Comparison of ENCODE assay signal across 31 cellular contexts in genomic region chr3:49628249-49628648, GRCh38.
"Had no signal": no experiment of that assay in that cellular context is flagged by ENCODE, and none has a peak within 500 bp of the region (broad histone marks: within the 10 kb centered on the region; RNA-seq: fewer than 3 reads in every experiment).

No MANE protein-coding gene starts in this region.

- H3K9me3 ChIP-seq: ovary, right lobe of liver, sigmoid colon, stomach, suprapubic skin, thoracic aorta, thyroid gland, transverse colon, upper lobe of right lung, vagina had no signal

- H3K36me3 ChIP-seq: ovary, right lobe of liver, sigmoid colon, suprapubic skin, thoracic aorta, thyroid gland, transverse colon, upper lobe of right lung, vagina had no signal

- H3K9ac ChIP-seq: parathyroid adenoma had no signal

- H3K4me1 ChIP-seq: psoas muscle, right lobe of liver, sigmoid colon, stomach, suprapubic skin, thyroid gland, transverse colon, upper lobe of right lung, vagina had no signal

- H3K27ac Mint-ChIP-seq: naive B cell; naive thymus-derived CD8-positive, alpha-beta T cell; natural killer cell treated with Interleukin-12 subunit alpha and Interleukin-12 subunit beta and Interleukin-15 and Interleukin-18, amount 100 ng/mL, for 72 hours; nephron progenitor cell; progenitor cell of endocrine pancreas; stimulated activated effector memory CD8-positive, alpha-beta T cell treated with anti-CD3 and anti-CD28 coated beads, Interleukin-12 subunit alpha, Interleukin-12 subunit beta, amount 100 ng/mL, for 72 hours; stimulated activated naive B cell treated with anti-CD40 and anti-IgM and Interleukin-4, amounts not matched to agents 10 μg/mL and 1 μg/mL and 100 μg/mL, for 72 hours; stimulated activated naive CD8-positive, alpha-beta T cell treated with anti-CD3 and anti-CD28 coated beads, Interleukin-15, Interleukin-2, amounts not matched to agents 100 ng/mL and 50 ng/mL, for 24 hours; type B pancreatic cell had no signal

- H3K27me3 Mint-ChIP-seq: progenitor cell of endocrine pancreas, type B pancreatic cell had no signal

- H3K4me3 Mint-ChIP-seq: naive B cell; naive thymus-derived CD8-positive, alpha-beta T cell; natural killer cell treated with Interleukin-12 subunit alpha and Interleukin-12 subunit beta and Interleukin-15 and Interleukin-18, amount 100 ng/mL, for 72 hours; nephron progenitor cell; neural crest cell; stimulated activated effector memory CD8-positive, alpha-beta T cell treated with anti-CD3 and anti-CD28 coated beads, Interleukin-12 subunit alpha, Interleukin-12 subunit beta, amount 100 ng/mL, for 72 hours; stimulated activated naive B cell treated with anti-CD40 and anti-IgM and Interleukin-4, amounts not matched to agents 10 μg/mL and 1 μg/mL and 100 μg/mL, for 72 hours; stimulated activated naive CD8-positive, alpha-beta T cell treated with anti-CD3 and anti-CD28 coated beads, Interleukin-15, Interleukin-2, amounts not matched to agents 100 ng/mL and 50 ng/mL, for 24 hours; type B pancreatic cell had no signal

- ATAC-seq: naive thymus-derived CD8-positive, alpha-beta T cell; natural killer cell treated with Interleukin-12 subunit alpha and Interleukin-12 subunit beta and Interleukin-15 and Interleukin-18, amount 100 ng/mL, for 72 hours; psoas muscle; right cardiac atrium; right lobe of liver; stimulated activated effector memory CD8-positive, alpha-beta T cell treated with anti-CD3 and anti-CD28 coated beads, Interleukin-12 subunit alpha, Interleukin-12 subunit beta, amount 100 ng/mL, for 72 hours; upper lobe of right lung had no signal

- H3K27me3 ChIP-seq: ovary, right lobe of liver, sigmoid colon, stomach, suprapubic skin, thyroid gland, upper lobe of right lung, vagina had no signal

- H3K36me3 Mint-ChIP-seq: natural killer cell treated with Interleukin-12 subunit alpha and Interleukin-12 subunit beta and Interleukin-15 and Interleukin-18, amount 100 ng/mL, for 72 hours; stimulated activated effector memory CD8-positive, alpha-beta T cell treated with anti-CD3 and anti-CD28 coated beads, Interleukin-12 subunit alpha, Interleukin-12 subunit beta, amount 100 ng/mL, for 72 hours; type B pancreatic cell had no signal

- H3K27ac ChIP-seq: ovary, parathyroid adenoma, psoas muscle, right lobe of liver, sigmoid colon, stomach, suprapubic skin, thoracic aorta, thyroid gland, transverse colon, upper lobe of right lung, vagina had no signal

- DNase-seq: naive B cell; naive thymus-derived CD8-positive, alpha-beta T cell; nephron progenitor cell; occipital lobe; ovary; posterior cingulate gyrus; psoas muscle; right cardiac atrium; right lobe of liver; small intestine; stimulated activated CD4-positive, alpha-beta T cell treated with anti-CD3 and anti-CD28 coated beads, Interleukin-15, amount 100 ng/mL, for 24 hours; stimulated activated CD4-positive, alpha-beta T cell treated with anti-CD3 and anti-CD28 coated beads, Interleukin-2, amount 100 ng/mL, for 24 hours; stimulated activated CD4-positive, alpha-beta T cell treated with anti-CD3 and anti-CD28 coated beads, Interleukin-2, amount 100 ng/mL, for 48 hours; stimulated activated CD4-positive, alpha-beta T cell treated with anti-CD3 and anti-CD28 coated beads, Interleukin-4, amount 100 ng/mL, for 24 hours; stimulated activated naive B cell treated with anti-CD40 and anti-IgM and Interleukin-4, amounts not matched to agents 10 μg/mL and 1 μg/mL and 100 μg/mL, for 72 hours; stimulated activated naive CD4-positive, alpha-beta T cell treated with Interleukin-2 at 50 U/mL for 16 hours; stomach; thyroid gland; transverse colon; upper lobe of right lung had no signal

- H3K4me3 ChIP-seq: ovary, psoas muscle, right lobe of liver, sigmoid colon, stomach, suprapubic skin, thoracic aorta, thyroid gland, transverse colon, upper lobe of right lung, vagina had no signal

- H3K9me3 Mint-ChIP-seq: natural killer cell treated with Interleukin-12 subunit alpha and Interleukin-12 subunit beta and Interleukin-15 and Interleukin-18, amount 100 ng/mL, for 72 hours; stimulated activated effector memory CD8-positive, alpha-beta T cell treated with anti-CD3 and anti-CD28 coated beads, Interleukin-12 subunit alpha, Interleukin-12 subunit beta, amount 100 ng/mL, for 72 hours; stimulated activated naive CD8-positive, alpha-beta T cell treated with anti-CD3 and anti-CD28 coated beads, Interleukin-15, Interleukin-2, amounts not matched to agents 100 ng/mL and 50 ng/mL, for 24 hours; type B pancreatic cell had no signal

- H2AFZ ChIP-seq: parathyroid adenoma had no signal

- H3K4me1 Mint-ChIP-seq: nephron progenitor cell, neural crest cell had no signal
